ENCODE assay signal across 8 cellular contexts in genomic region chr9:121735792-121736130, GRCh38.
DNase-seq lines count a peak whose midpoint lies in the region; ATAC-seq, FAIRE-seq and TF ChIP-seq lines count a peak whose summit lies in the region.

No MANE protein-coding gene starts in this region.

- no peaks in the 10 kb centered on the region for H3K36me3 Mint-ChIP-seq in HFFc6 (ENCODE audit: low read depth)
- no peaks in the 10 kb centered on the region for H3K36me3 Mint-ChIP-seq in activated CD8-positive, alpha-beta T cell treated with anti-CD3 and anti-CD28 coated beads for 36 hours (ENCODE audit: low read depth)

- peaks cover 54% of the 10 kb centered on the region for H3K4me1 Mint-ChIP-seq in HFFc6 (ENCODE audit: low read depth)
- H3K4me1 Mint-ChIP-seq in activated CD8-positive, alpha-beta T cell treated with anti-CD3 and anti-CD28 coated beads for 36 hours (ENCODE audit: low read depth) = peaks cover 23% of the 10 kb centered on the region

- DNase-seq in HFFc6 (no peak), left lung (no peak), small intestine (no peak), hippocampal formation (lab: John Stamatoyannopoulos, UW) (no peak)
- DNase-seq in stimulated activated CD4-positive, alpha-beta T cell treated with anti-CD3 and anti-CD28 coated beads, Interleukin-4, amount 100 ng/mL, for 1 hour = no peak
- no peak for DNase-seq in activated CD8-positive, alpha-beta T cell treated with anti-CD3 and anti-CD28 coated beads for 36 hours

- POLR2A ChIA-PET in activated CD8-positive, alpha-beta T cell treated with anti-CD3 and anti-CD28 coated beads for 36 hours (lab: Charles Lee) = no interaction called here

- WGBS in small intestine, 3 donors = 17 to 38% (median 38%) methylated on average over 9 of the region's 9 CpGs

- TF ChIP-seq CTCF in HFFc6 (IDR thresholded peaks at IDR 0.05) (no peak), left lung (IDR thresholded peaks at IDR 0.05) (no peak)
- no peak for TF ChIP-seq CTCF in activated CD8-positive, alpha-beta T cell treated with anti-CD3 and anti-CD28 coated beads for 36 hours (IDR thresholded peaks at IDR 0.05)

- H3K27me3 Mint-ChIP-seq in HFFc6 (ENCODE audit: insufficient read depth) = no peaks in the 10 kb centered on the region; the same call in 1 of the 2 replicates
- H3K27me3 Mint-ChIP-seq in activated CD8-positive, alpha-beta T cell treated with anti-CD3 and anti-CD28 coated beads for 36 hours = peaks cover 22% of the 10 kb centered on the region

- H3K27ac ChIP-seq in duodenal mucosa (ENCODE audit: low read depth, low read length) = peak overlapping the region; percentile 72
- H3K27ac ChIP-seq in left lung = peak overlapping the region; percentile 86 to 89
- H3K27ac ChIP-seq in small intestine (ENCODE audit: low read depth in 1 of 2, low read length in 1 of 2) = peak overlapping the region; percentile 86 to 89

- ATAC-seq in left lung (peak; percentile 2), GM18909 (IDR thresholded peaks at IDR 0.05; ENCODE audit: poor library complexity, unreplicated experiment) (no peak)
- ATAC-seq in activated CD8-positive, alpha-beta T cell treated with anti-CD3 and anti-CD28 coated beads for 36 hours = no peak

- CTCF ChIA-PET in activated CD8-positive, alpha-beta T cell treated with anti-CD3 and anti-CD28 coated beads for 36 hours (lab: Charles Lee) = interaction anchor here (2.5 kb wide), 1 partner anchor 49 kb away, joined by 7 read pairs; no protein-coding TSS in a partner anchor

- no peaks in the 10 kb centered on the region for H3K36me3 ChIP-seq in duodenal mucosa (ENCODE audit: control insufficient read depth in 1 of 2, insufficient read depth in 2 of 2, low read length in 2 of 2)
- no peaks in the 10 kb centered on the region for H3K36me3 ChIP-seq in left lung
- no peaks in the 10 kb centered on the region for H3K36me3 ChIP-seq in small intestine (ENCODE audit: control insufficient read depth in 2 of 2, insufficient read depth in 2 of 2, low read length in 2 of 2)

- H3K4me1 ChIP-seq in duodenal mucosa (ENCODE audit: control insufficient read depth in 1 of 2, insufficient read depth in 2 of 2, low read length in 2 of 2) (peaks cover 75 to 82% of the 10 kb centered on the region in 2 donors), left lung (peaks cover 26 to 74% of the 10 kb centered on the region in 2 donors), small intestine (ENCODE audit: control insufficient read depth in 2 of 2, insufficient read depth in 1 of 2, low read depth in 1 of 2, low read length in 1 of 2) (peaks cover 0 to 13% of the 10 kb centered on the region in 2 donors)

- H3K27me3 ChIP-seq in duodenal mucosa (ENCODE audit: control insufficient read depth in 1 of 2, insufficient read depth in 2 of 2, low read length in 2 of 2) (no peaks in the 10 kb centered on the region), left lung (peaks cover 0 to 35% of the 10 kb centered on the region in 2 donors), small intestine (ENCODE audit: control insufficient read depth in 2 of 2, insufficient read depth in 2 of 2, low read length in 2 of 2) (no peaks in the 10 kb centered on the region)

- H3K9me3 ChIP-seq in duodenal mucosa (ENCODE audit: control insufficient read depth in 1 of 2, low read length in 2 of 2) (no peaks in the 10 kb centered on the region), left lung (no peaks in the 10 kb centered on the region), small intestine (ENCODE audit: control insufficient read depth, low read depth) (no peaks in the 10 kb centered on the region)

- FAIRE-seq in small intestine (lab: Jason Lieb, UNC) = no peak

- H3K4me3 Mint-ChIP-seq in HFFc6 = peak overlapping the region; percentile 67
- H3K4me3 Mint-ChIP-seq in activated CD8-positive, alpha-beta T cell treated with anti-CD3 and anti-CD28 coated beads for 36 hours = no peak overlapping the region

- H3K4me3 ChIP-seq in duodenal mucosa (ENCODE audit: low read depth in 1 of 2, low read length in 2 of 2) (peak overlapping the region; percentile 54 to 62), left lung (peak overlapping the region; percentile 34 to 44), small intestine (ENCODE audit: low read depth in 1 of 2, low read length in 2 of 2) (peak overlapping the region in 1 of 2 donors; percentile 53)

- H3K27ac Mint-ChIP-seq in HFFc6 = peak overlapping the region; percentile 60
- no peak overlapping the region for H3K27ac Mint-ChIP-seq in activated CD8-positive, alpha-beta T cell treated with anti-CD3 and anti-CD28 coated beads for 36 hours

- intact Hi-C loops in left lung (cut with DNase I) = no loop called here
- intact Hi-C loops in activated CD8-positive, alpha-beta T cell treated with anti-CD3 and anti-CD28 coated beads for 36 hours (cut with micrococcal nuclease) = no loop called here

- no peaks in the 10 kb centered on the region for H3K9me3 Mint-ChIP-seq in HFFc6
- H3K9me3 Mint-ChIP-seq in activated CD8-positive, alpha-beta T cell treated with anti-CD3 and anti-CD28 coated beads for 36 hours = no peaks in the 10 kb centered on the region

- H3K9ac ChIP-seq in duodenal mucosa (ENCODE audit: low read depth in 1 of 2, low read length in 2 of 2) = peak overlapping the region; percentile 53 to 70
